In genomic region chr2:145729993-145730770, GRCh38 we compare ENCODE assay signal across 19 cellular contexts.
DNase-seq lines count a peak whose midpoint lies in the region; ATAC-seq and TF ChIP-seq lines count a peak whose summit lies in the region.
"Had no signal": no experiment of that assay in that cellular context is flagged by ENCODE, and none has a peak within 500 bp of the region (broad histone marks: within the 10 kb centered on the region; RNA-seq: fewer than 3 reads in every experiment).

No MANE protein-coding gene starts in this region.

- no peak for TF ChIP-seq CTCF in gastrocnemius medialis (IDR thresholded peaks at IDR 0.05 in 4 of 5, conservative IDR thresholded peaks at IDR 0.05 in 1 of 5)

- ATAC-seq in gastrocnemius medialis (no peak), GM19395 (IDR thresholded peaks at IDR 0.05; ENCODE audit: unreplicated experiment) (no peak)
- ATAC-seq: SK-N-SH treated with all-trans-retinoic acid at 6 μM for 48 hours, T-cell had no signal

- no peak overlapping the region for H3K27ac ChIP-seq in gastrocnemius medialis

- in situ Hi-C loops in gastrocnemius medialis (cut with MboI; ENCODE audit: low sequenced_read_pairs in 4 of 4) = no loop called here

- H3K9me3 ChIP-seq in gastrocnemius medialis = no peaks in the 10 kb centered on the region
- H3K9me3 ChIP-seq: HAP-1 had no signal

- no peaks in the 10 kb centered on the region for H3K4me1 ChIP-seq in gastrocnemius medialis
- H3K4me1 ChIP-seq: HAP-1 had no signal

- no peak for TF ChIP-seq POLR2A in erythroblast (IDR thresholded peaks at IDR 0.05; ENCODE audit: low read length)
- TF ChIP-seq POLR2A in gastrocnemius medialis (IDR thresholded peaks at IDR 0.05) = no peak

- no peak overlapping the region for H3K4me3 ChIP-seq in gastrocnemius medialis
- H3K4me3 ChIP-seq: HAP-1 had no signal

- no peaks in the 10 kb centered on the region for H3K27me3 ChIP-seq in gastrocnemius medialis

- intact Hi-C loops in gastrocnemius medialis (cut with DNase I; ENCODE audit: low total_unique reads) = no loop called here

- peak; percentile 33 for DNase-seq in DMS53 (lab: John Stamatoyannopoulos, UW)
- peak; percentile 5 for DNase-seq in NCI-H1694 (lab: John Stamatoyannopoulos, UW)
- DNase-seq in NCI-H524 (lab: John Stamatoyannopoulos, UW) = peak; percentile 62 to 92
- peak; percentile 14 to 21 for DNase-seq in erythroblast (lab: John Stamatoyannopoulos, UW)
- no peak for DNase-seq in gastrocnemius medialis
- no peak for DNase-seq in putamen (ENCODE audit: low spot score)
- DNase-seq: ACHN; C1 segment of cervical spinal cord; CD8-positive, alpha-beta memory T cell; GDM1; KBM-7; NCI-H1092; NCI-H1436 treated with DMSO at 0.1 percent for 48 hours; NCI-H82; SIG-M5; T-cell had no signal

- no peaks in the 10 kb centered on the region for H3K36me3 ChIP-seq in gastrocnemius medialis
- H3K36me3 ChIP-seq: HAP-1 had no signal

Comparison
In these comparisons a context has a peak if more than half of its experiments do, and no peak if none do; other contexts are left out.
1. DNase-seq: peak in DMS53 (single experiment), NCI-H1694 (single experiment), NCI-H524 (2 of 2) and erythroblast (2 of 2); none in gastrocnemius medialis (0 of 2) and putamen (single experiment).